In the genomic region with DNA sequence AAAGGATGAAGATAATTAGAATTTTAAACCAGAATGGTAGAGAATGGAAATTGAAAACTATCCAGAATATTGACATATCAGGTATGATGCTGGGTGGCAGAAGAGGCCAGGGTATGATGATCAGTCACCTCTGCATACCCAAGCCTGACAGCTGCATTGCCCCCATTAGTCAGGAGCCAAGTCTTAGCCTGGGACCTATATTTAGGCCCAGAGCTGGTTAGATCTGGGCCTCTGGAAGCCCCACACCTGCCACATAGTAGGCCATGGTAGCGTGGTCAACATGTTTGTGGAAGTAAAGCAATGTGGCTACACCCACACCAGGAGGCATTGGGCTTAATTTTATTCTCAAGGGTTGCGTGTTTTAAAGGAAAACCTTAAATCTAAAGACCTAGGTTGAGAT, we compare ENCODE assay signal across 1 cellular context.
TF ChIP-seq lines count a peak whose summit lies in the region.

No MANE protein-coding gene starts in this region.

TF ChIP-seq in H1, 55 proteins besides CTCF, POLR2A, EP300 and RAD21:
- no peak for TF ChIP-seq SP1 (IDR thresholded peaks at IDR 0.05; ENCODE audit: low read depth, low read length)
- no peak for TF ChIP-seq CREB1 (IDR thresholded peaks at IDR 0.05)
- TF ChIP-seq HDAC6 (IDR thresholded peaks at IDR 0.05; ENCODE audit: low read depth, low read length), result no peak
- no peak for TF ChIP-seq GTF2F1 (IDR thresholded peaks at IDR 0.05; ENCODE audit: borderline replicate concordance, low read depth, low read length)
- TF ChIP-seq FOSL1 (IDR thresholded peaks at IDR 0.05; ENCODE audit: insufficient read depth, low read depth, low read length), result no peak
- TF ChIP-seq, protein P1, sequence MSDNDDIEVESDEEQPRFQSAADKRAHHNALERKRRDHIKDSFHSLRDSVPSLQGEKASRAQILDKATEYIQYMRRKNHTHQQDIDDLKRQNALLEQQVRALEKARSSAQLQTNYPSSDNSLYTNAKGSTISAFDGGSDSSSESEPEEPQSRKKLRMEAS (IDR thresholded peaks at IDR 0.05), result no peak
- TF ChIP-seq YY1 (IDR thresholded peaks at IDR 0.05; ENCODE audit: low read depth, low read length), result no peak
- no peak for TF ChIP-seq PHF8 (conservative IDR thresholded peaks at IDR 0.05; ENCODE audit: low read depth, low read length)
- TF ChIP-seq CHD2 (IDR thresholded peaks at IDR 0.05; ENCODE audit: low read length), result no peak
- TF ChIP-seq JUN (IDR thresholded peaks at IDR 0.05; ENCODE audit: low read depth, low read length), result no peak
- TF ChIP-seq KDM5A (IDR thresholded peaks at IDR 0.05; ENCODE audit: low read length), result no peak
- TF ChIP-seq KDM1A (IDR thresholded peaks at IDR 0.05; ENCODE audit: borderline replicate concordance, low read length), result no peak
- TF ChIP-seq BCL11A (IDR thresholded peaks at IDR 0.05; ENCODE audit: low read depth in 2 of 2, low read length in 2 of 2), result no peak
- TF ChIP-seq SUZ12 (IDR thresholded peaks at IDR 0.05; ENCODE audit: low read length), result no peak
- TF ChIP-seq KDM4A (IDR thresholded peaks at IDR 0.05; ENCODE audit: low read depth, low read length, severe bottlenecking), result no peak
- TF ChIP-seq SIRT6 (IDR thresholded peaks at IDR 0.05; ENCODE audit: low read length), result no peak
- TF ChIP-seq, protein P2, sequence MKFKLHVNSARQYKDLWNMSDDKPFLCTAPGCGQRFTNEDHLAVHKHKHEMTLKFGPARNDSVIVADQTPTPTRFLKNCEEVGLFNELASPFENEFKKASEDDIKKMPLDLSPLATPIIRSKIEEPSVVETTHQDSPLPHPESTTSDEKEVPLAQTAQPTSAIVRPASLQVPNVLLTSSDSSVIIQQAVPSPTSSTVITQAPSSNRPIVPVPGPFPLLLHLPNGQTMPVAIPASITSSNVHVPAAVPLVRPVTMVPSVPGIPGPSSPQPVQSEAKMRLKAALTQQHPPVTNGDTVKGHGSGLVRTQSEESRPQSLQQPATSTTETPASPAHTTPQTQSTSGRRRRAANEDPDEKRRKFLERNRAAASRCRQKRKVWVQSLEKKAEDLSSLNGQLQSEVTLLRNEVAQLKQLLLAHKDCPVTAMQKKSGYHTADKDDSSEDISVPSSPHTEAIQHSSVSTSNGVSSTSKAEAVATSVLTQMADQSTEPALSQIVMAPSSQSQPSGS (IDR thresholded peaks at IDR 0.05; ENCODE audit: low read length), result no peak
- TF ChIP-seq POLR2AphosphoS5 (IDR thresholded peaks at IDR 0.05; ENCODE audit: low read depth, low read length), result no peak
- no peak for TF ChIP-seq BACH1 (IDR thresholded peaks at IDR 0.05; ENCODE audit: low read length)
TF ChIP-seq in H1: peak in this region for 0.
